In the genomic region with DNA sequence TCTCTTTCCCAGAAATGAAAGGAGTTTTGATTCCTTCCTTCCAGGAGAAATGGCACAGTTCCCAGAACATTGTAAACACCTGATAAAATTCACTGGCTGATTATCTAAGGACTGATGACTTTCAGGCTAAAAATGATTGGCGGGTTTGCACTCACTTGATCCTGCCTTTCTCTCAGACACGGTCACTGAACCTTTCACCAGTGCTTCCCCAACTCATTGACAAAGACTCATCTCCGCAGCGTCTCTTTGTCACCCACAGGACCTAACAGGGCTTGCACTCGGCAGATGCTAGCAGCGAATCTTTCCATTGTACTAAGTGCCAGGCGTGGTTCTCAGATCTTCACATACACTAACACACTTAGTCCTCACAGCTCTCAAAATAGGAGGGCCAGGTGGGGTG, we compare ENCODE assay signal across 21 cellular contexts. TPM values are rescaled to one million over a fixed set of nuclear protein-coding genes. Genes with fewer than 3 reads are reported as not detected.
"Had no signal": no experiment of that assay in that cellular context is flagged by ENCODE, and none has a peak within 500 bp of the region (broad histone marks: within the 10 kb centered on the region; RNA-seq: fewer than 3 reads in every experiment).

No MANE protein-coding gene starts in this region.

- DNase-seq: activated CD4-positive, alpha-beta memory T cell treated with anti-CD3 and anti-CD28 coated beads, Interleukin-2, amount 10 ng/mL, durations not matched to agents 7 days and 5 days; activated CD4-positive, alpha-beta T cell treated with anti-CD3 and anti-CD28 coated beads, Interleukin-2, amount 10 ng/mL, durations not matched to agents 24 days and 14 days; activated effector memory CD4-positive, alpha-beta T cell treated with Interleukin-2 at 50 U/mL for 16 hours; activated naive CD4-positive, alpha-beta T cell treated with anti-CD3 and anti-CD28 coated beads for 36 hours; activated naive CD8-positive, alpha-beta T cell treated with anti-CD3 and anti-CD28 coated beads, Interleukin-2, amount 10 ng/mL, durations not matched to agents 7 days and 5 days; activated T-cell treated with anti-CD3 and anti-CD28 coated beads, Interleukin-2, amount 50 U/mL, for 72 hours; amygdala; cortex of kidney; endodermal cell; esophagus squamous epithelium; heart right ventricle; islet precursor cell; left colon; lower lobe of right lung; naive thymus-derived CD8-positive, alpha-beta T cell; stimulated activated CD4-positive, alpha-beta T cell treated with anti-CD3 and anti-CD28 coated beads, Interleukin-15, amount 100 ng/mL, for 24 hours; stimulated activated naive B cell treated with anti-CD40 and anti-IgM and Interleukin-4, amounts not matched to agents 10 μg/mL and 1 μg/mL and 100 μg/mL, for 72 hours; T-helper 17 cell; transverse colon had no signal

- H3K9me3 ChIP-seq: esophagus squamous epithelium, lower lobe of right lung, prostate gland, transverse colon had no signal

- H3K27ac ChIP-seq: esophagus squamous epithelium, heart right ventricle, lower lobe of right lung, prostate gland, skin epidermis, transverse colon had no signal

- H3K36me3 ChIP-seq: esophagus squamous epithelium, heart right ventricle, lower lobe of right lung, prostate gland, transverse colon had no signal

- H3K4me3 ChIP-seq: esophagus squamous epithelium, heart right ventricle, lower lobe of right lung, prostate gland, skin epidermis, transverse colon had no signal

- H3K4me1 ChIP-seq: esophagus squamous epithelium, lower lobe of right lung, prostate gland, transverse colon had no signal

- H3K27me3 ChIP-seq: transverse colon had no signal

RNA-seq across cellular contexts. Expression of gene DHRS7C, which starts 7.3 kb away (rescaled TPM):
- polyA plus RNA-seq: naive thymus-derived CD8-positive, alpha-beta T cell had no signal

RNA-seq across cellular contexts. Expression of gene GSG1L2, which starts 23.2 kb away (rescaled TPM):
- polyA plus RNA-seq: heart right ventricle; naive thymus-derived CD8-positive, alpha-beta T cell had no signal

RNA-seq across cellular contexts. Expression of gene GLP2R, which starts 27.0 kb away (rescaled TPM):
- polyA plus RNA-seq: naive thymus-derived CD8-positive, alpha-beta T cell had no signal
